ENCODE assay signal across 20 cellular contexts in the genomic region with DNA sequence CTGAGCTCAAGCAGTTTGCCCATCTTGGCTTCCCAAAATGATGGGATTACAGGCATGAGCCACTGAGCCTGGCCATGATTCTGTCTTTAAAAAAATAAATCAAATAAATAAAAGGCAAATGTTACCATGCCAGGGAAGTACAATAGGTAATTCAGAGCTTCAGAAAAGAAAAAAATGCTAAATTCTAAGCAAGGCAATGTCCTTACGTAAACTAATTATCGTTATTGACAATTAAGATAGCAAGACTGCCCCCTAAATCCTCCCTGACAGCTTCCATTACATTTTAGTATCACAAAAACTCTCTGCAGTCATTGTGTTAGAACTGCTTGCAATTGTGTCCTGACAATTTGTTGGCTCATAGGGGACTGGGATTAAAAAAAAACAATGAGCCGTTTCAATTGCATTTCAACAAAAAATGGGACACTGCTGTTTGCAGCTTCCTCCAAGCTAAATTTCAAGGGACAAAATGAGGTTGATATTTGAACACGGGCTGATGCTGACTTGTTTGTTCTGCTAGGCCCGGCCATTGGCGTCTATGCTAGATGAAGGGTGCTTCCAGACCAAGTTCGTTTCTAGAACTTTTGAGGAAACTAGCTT.
A peak's percentile ranks its signal among the peaks of the same experiment; 100 is the strongest.
DNase-seq lines count a peak whose midpoint lies in the region; ATAC-seq and FAIRE-seq lines count a peak whose summit lies in the region.
"Had no signal": no experiment of that assay in that cellular context is flagged by ENCODE, and none has a peak within 500 bp of the region (broad histone marks: within the 10 kb centered on the region; RNA-seq: fewer than 3 reads in every experiment).

No MANE protein-coding gene starts in this region.

- no peak overlapping the region for H3K14ac ChIP-seq in mesenchymal stem cell (ENCODE audit: low read length in 2 of 2)

- no peaks in the 10 kb centered on the region for H3K36me3 ChIP-seq in mesenchymal stem cell (ENCODE audit: control insufficient read depth in 1 of 2, insufficient read depth in 2 of 2, low read depth in 1 of 2, low read length in 2 of 2)
- H3K36me3 ChIP-seq: BLaER1 treated with 17β-estradiol and CSF1 and Interleukin-3, amounts not matched to agents 10 nM and 100 nM had no signal

- 98% methylated on average over 7 of the region's 7 CpGs for WGBS in mesenchymal stem cell

- H3K79me1 ChIP-seq in mesenchymal stem cell (replicated peaks; ENCODE audit: low read length, poor library complexity, severe bottlenecking) = no peaks in the 10 kb centered on the region

- no peak overlapping the region for H3K4me3 ChIP-seq in mesenchymal stem cell (ENCODE audit: insufficient read depth in 1 of 2, low read depth in 1 of 2, low read length in 2 of 2)
- H3K4me3 ChIP-seq: BLaER1 treated with 17β-estradiol and CSF1 and Interleukin-3, amounts not matched to agents 10 nM and 100 nM had no signal

- H3K4ac ChIP-seq in mesenchymal stem cell (ENCODE audit: low read depth in 1 of 2, low read length in 2 of 2) = no peak overlapping the region

- H2BK12ac ChIP-seq in mesenchymal stem cell (ENCODE audit: low read length in 2 of 2) = no peak overlapping the region

- H3K9me3 Mint-ChIP-seq in T-cell = no peaks in the 10 kb centered on the region
- H3K9me3 Mint-ChIP-seq: CD4-positive, CD25-positive, alpha-beta regulatory T cell had no signal

- H3K27me3 Mint-ChIP-seq in T-cell = peaks cover 0 to 2% of the 10 kb centered on the region in 2 donors
- H3K27me3 Mint-ChIP-seq: CD4-positive, CD25-positive, alpha-beta regulatory T cell had no signal

- H2BK15ac ChIP-seq in mesenchymal stem cell (ENCODE audit: low read depth, poor library complexity, severe bottlenecking) = peak overlapping the region; percentile 21

- H4K8ac ChIP-seq in mesenchymal stem cell (ENCODE audit: low read length) = no peak overlapping the region

- ATAC-seq in T-cell (replicated peaks in 1 of 4) = no peak
- ATAC-seq: HCT116 had no signal

- no peak overlapping the region for H2BK5ac ChIP-seq in mesenchymal stem cell (ENCODE audit: low read depth, low read length, poor library complexity, severe bottlenecking)

- H3K36me3 Mint-ChIP-seq in T-cell = no peaks in the 10 kb centered on the region
- H3K36me3 Mint-ChIP-seq: CD4-positive, CD25-positive, alpha-beta regulatory T cell had no signal

- H3K9me3 ChIP-seq in mesenchymal stem cell (ENCODE audit: control insufficient read depth, low read length) = no peaks in the 10 kb centered on the region

- H3K27ac Mint-ChIP-seq in T-cell = no peak overlapping the region
- H3K27ac Mint-ChIP-seq: CD4-positive, CD25-positive, alpha-beta regulatory T cell had no signal

- H4K91ac ChIP-seq in mesenchymal stem cell (ENCODE audit: low read length) = no peak overlapping the region

- H3K4me3 Mint-ChIP-seq in T-cell = no peak overlapping the region
- H3K4me3 Mint-ChIP-seq: CD4-positive, CD25-positive, alpha-beta regulatory T cell had no signal

- POLR2A ChIA-PET in T-cell (lab: Charles Lee) = no interaction called here

- no peak overlapping the region for H3K9ac ChIP-seq in mesenchymal stem cell (ENCODE audit: low read length)
- H3K9ac ChIP-seq: BLaER1 treated with 17β-estradiol and CSF1 and Interleukin-3, amounts not matched to agents 10 nM and 100 nM had no signal

- no peak overlapping the region for H2AFZ ChIP-seq in mesenchymal stem cell (ENCODE audit: low read depth, low read length)

- H3K23ac ChIP-seq in mesenchymal stem cell (ENCODE audit: low read length in 2 of 2) = no peak overlapping the region

- H3K4me1 Mint-ChIP-seq in T-cell = no peaks in the 10 kb centered on the region
- H3K4me1 Mint-ChIP-seq: CD4-positive, CD25-positive, alpha-beta regulatory T cell had no signal

- H3K4me2 ChIP-seq in mesenchymal stem cell (ENCODE audit: low read length, poor library complexity, severe bottlenecking) = no peak overlapping the region
- H3K4me2 ChIP-seq: BLaER1 treated with 17β-estradiol and CSF1 and Interleukin-3, amounts not matched to agents 10 nM and 100 nM had no signal

- CTCF ChIA-PET in T-cell (lab: Charles Lee) = no interaction called here

- no peak overlapping the region for H3K18ac ChIP-seq in mesenchymal stem cell (ENCODE audit: low read depth in 1 of 2, low read length in 2 of 2)

- peaks cover 5% of the 10 kb centered on the region for H3K4me1 ChIP-seq in mesenchymal stem cell (ENCODE audit: control insufficient read depth, insufficient read depth, low read depth, low read length)

- no peak overlapping the region for H2AK5ac ChIP-seq in mesenchymal stem cell (ENCODE audit: low read length, severe bottlenecking)

- DNase-seq in Ammon's horn (ENCODE audit: low spot score) = peak; percentile 34
- DNase-seq in mesenchymal stem cell = no peak
- peak; percentile 81 for DNase-seq in pons (ENCODE audit: low spot score)
- DNase-seq in RCC 7860 (ENCODE audit: low spot score) = no peak
- no peak for DNase-seq in T-cell
- no peak for DNase-seq in activated effector memory CD4-positive, alpha-beta T cell treated with Interleukin-2 at 50 U/mL for 16 hours
- no peak for DNase-seq in NCI-H2029 treated with DMSO at 0.1 percent for 48 hours (lab: John Stamatoyannopoulos, UW)
- DNase-seq: AML-193; CD4-positive, CD25-positive, alpha-beta regulatory T cell; DMS153; DMS79 treated with DMSO at 0.1 percent for 48 hours; EL had no signal

- no peak for FAIRE-seq in RCC 7860 (lab: Jason Lieb, UNC)
- FAIRE-seq: D721Med, G401.6, GM12892, GM19239 had no signal

- H3K27ac ChIP-seq in cingulate gyrus (ENCODE audit: low read depth, low read length) = peak overlapping the region; percentile 58
- H3K27ac ChIP-seq in mesenchymal stem cell (ENCODE audit: low read length, poor library complexity, severe bottlenecking) = no peak overlapping the region
- H3K27ac ChIP-seq: 22Rv1; BLaER1 treated with 17β-estradiol and CSF1 and Interleukin-3, amounts not matched to agents 10 nM and 100 nM had no signal

- H3K27me3 ChIP-seq in mesenchymal stem cell (ENCODE audit: control insufficient read depth in 1 of 2, insufficient read depth in 1 of 2, low read length in 2 of 2) = no peaks in the 10 kb centered on the region
- H3K27me3 ChIP-seq: BLaER1 treated with 17β-estradiol and CSF1 and Interleukin-3, amounts not matched to agents 10 nM and 100 nM had no signal

- no peak overlapping the region for H2BK120ac ChIP-seq in mesenchymal stem cell (ENCODE audit: low read depth, low read length)

Comparison
In these comparisons a context has a peak if more than half of its experiments do, and no peak if none do; other contexts are left out.
1. DNase-seq: peak in Ammon's horn (single experiment) and pons (single experiment); none in mesenchymal stem cell (single experiment), RCC 7860 (single experiment), T-cell (0 of 34), activated effector memory CD4-positive, alpha-beta T cell treated with Interleukin-2 at 50 U/mL for 16 hours (single experiment) and NCI-H2029 treated with DMSO at 0.1 percent for 48 hours (single experiment).